10 cellular contexts compared by ENCODE assay signal in the genomic region with DNA sequence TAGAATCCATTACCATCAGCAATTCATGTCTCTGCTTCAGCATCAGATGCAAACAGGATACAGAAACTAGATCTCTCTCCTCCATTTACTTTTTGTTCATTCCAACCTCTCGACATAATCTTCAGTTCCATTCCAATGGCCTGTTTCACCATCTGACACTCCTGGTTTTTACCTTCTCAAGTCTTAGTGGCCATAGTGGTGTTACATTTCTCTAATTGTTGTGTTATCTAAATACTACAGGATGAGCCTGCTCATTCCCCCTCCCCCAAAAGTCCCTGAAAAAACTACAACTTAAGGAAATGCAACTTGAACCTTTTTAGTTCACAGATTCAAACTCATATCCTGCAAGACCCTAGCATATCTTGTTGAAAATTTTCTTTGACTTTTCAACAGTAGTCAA. TPM values are rescaled to one million over a fixed set of nuclear protein-coding genes. Genes with fewer than 3 reads are reported as not detected.
DNase-seq lines count a peak whose midpoint lies in the region; ATAC-seq, FAIRE-seq and TF ChIP-seq lines count a peak whose summit lies in the region.
"Had no signal": no experiment of that assay in that cellular context is flagged by ENCODE, and none has a peak within 500 bp of the region (broad histone marks: within the 10 kb centered on the region; RNA-seq: fewer than 3 reads in every experiment).

No MANE protein-coding gene starts in this region.

- in situ Hi-C loops in HepG2 (cut with HindIII; ENCODE audit: extremely low pct_ligation_motif_present, low pct_unique_long_range_greater_than_20kb) = loop anchor here (10.0 kb wide), 3 partner anchors 154 to 424 kb away; no protein-coding TSS in a partner anchor

- CTCF ChIA-PET in HepG2 (lab: Yijun Ruan, JAX; ENCODE audit: low intra/inter-chr PET ratio, low total read pairs) = no interaction called here
- CTCF ChIA-PET in WTC11 (lab: Charles Lee) = no interaction called here

- peak overlapping the region; percentile 81 for H3K4me2 ChIP-seq in HepG2 (ENCODE audit: low read depth, low read length)

- BruUV-seq in HepG2 (replicated peaks; lab: Mats Ljungman, UMichigan) = no TSS peak

- ATAC-seq in HepG2 (no peak), right lobe of liver (no peak), WTC11 (no peak), GM19351 (IDR thresholded peaks at IDR 0.05; ENCODE audit: unreplicated experiment) (no peak)

- no peaks in the 10 kb centered on the region for H3K36me3 Mint-ChIP-seq in WTC11

- H3K79me2 ChIP-seq in HepG2 (ENCODE audit: insufficient read depth, low read length) = peaks cover 96% of the 10 kb centered on the region

- TF ChIP-seq POLR2A in HepG2 (IDR thresholded peaks at IDR 0.05; ENCODE audit: insufficient read depth in 1 of 2, low read depth in 2 of 2, low read length in 2 of 2) (no peak), right lobe of liver (IDR thresholded peaks at IDR 0.05) (no peak)

- DNase-seq in HepG2 (ENCODE audit: low spot score) = no peak
- no peak for DNase-seq in right lobe of liver
- DNase-seq in WTC11 (ENCODE audit: low spot score) = no peak
- peak; percentile 61 for DNase-seq in iris pigment epithelial cell (ENCODE audit: low read depth)
- no peak for DNase-seq in DMS153 (lab: John Stamatoyannopoulos, UW)
- no peak for DNase-seq in mucosa of gallbladder (ENCODE audit: low spot score)
- DNase-seq in anterior cingulate cortex (lab: John Stamatoyannopoulos, UW) = no peak
- DNase-seq: activated CD8-positive, alpha-beta memory T cell treated with anti-CD3 and anti-CD28 coated beads for 24 hours; Caco-2 had no signal

- 3% methylated on average over 1 of the region's 1 CpG for WGBS in HepG2 (ENCODE audit: low lambda C conversion rate)
- WGBS in right lobe of liver (ENCODE audit: insufficient coverage, low coverage, low lambda C conversion rate, missing lambda C conversion rate) = 25% methylated on average over 1 of the region's 1 CpG

- H3K27me3 Mint-ChIP-seq in WTC11 (ENCODE audit: low read depth) = peaks cover 21% of the 10 kb centered on the region

- TF ChIP-seq CTCF in HepG2 (CRISPR knock-in tag; IDR thresholded peaks at IDR 0.05) (no peak), right lobe of liver (IDR thresholded peaks at IDR 0.05) (no peak), WTC11 (IDR thresholded peaks at IDR 0.05) (no peak)

- peaks cover 74% of the 10 kb centered on the region for H4K20me1 ChIP-seq in HepG2 (ENCODE audit: insufficient read depth, low read length)

- H3K9me3 Mint-ChIP-seq in WTC11 = no peaks in the 10 kb centered on the region

- no peak for FAIRE-seq in HepG2 (lab: Jason Lieb, UNC)

- peaks cover 0 to 4% of the 10 kb centered on the region in 2 experiments; a peak in 1 of 5 replicates for H3K27me3 ChIP-seq in HepG2 (ENCODE audit: control insufficient read depth in 1 of 2, insufficient read depth in 2 of 2, low read length in 2 of 2)
- H3K27me3 ChIP-seq in right lobe of liver = no peaks in the 10 kb centered on the region

- H3K4me1 ChIP-seq in HepG2 (ENCODE audit: insufficient read depth, low read length) (peaks cover 64% of the 10 kb centered on the region), right lobe of liver (peaks cover 0 to 52% (median 11%) of the 10 kb centered on the region in 4 donors)

- no peak overlapping the region for H3K27ac Mint-ChIP-seq in WTC11

- H3K27ac ChIP-seq in HepG2 (ENCODE audit: extremely low read length, insufficient read depth, low read length) (peak overlapping the region; percentile 95), right lobe of liver (no peak overlapping the region)

- H3K4me1 Mint-ChIP-seq in WTC11 = peaks cover 71% of the 10 kb centered on the region

- POLR2A ChIA-PET in HepG2 (lab: Yijun Ruan, JAX) (no interaction called here), WTC11 (lab: Charles Lee) (no interaction called here)

- no peak overlapping the region for H2AFZ ChIP-seq in HepG2 (ENCODE audit: low read length)

- H3K4me3 ChIP-seq in HepG2 (replicated peaks in 1 of 3; ENCODE audit: insufficient read depth in 1 of 3, low read depth in 2 of 3, low read length in 3 of 3) (peak overlapping the region; percentile 83 to 95 (median 92); a peak in 5 of 6 replicates), right lobe of liver (no peak overlapping the region)

- H3K9me3 ChIP-seq in HepG2 (ENCODE audit: low read length) (no peaks in the 10 kb centered on the region), right lobe of liver (no peaks in the 10 kb centered on the region)
- H3K9me3 ChIP-seq: Caco-2 had no signal

- intact Hi-C loops in HepG2 (cut with micrococcal nuclease; ENCODE audit: unreplicated experiment) = no loop called here
- intact Hi-C loops in right lobe of liver (cut with DNase I) = loop anchor here in 1 of 2 donors (10.0 kb wide), 1 partner anchor 196 kb away; no protein-coding TSS in a partner anchor

- no peaks in the 10 kb centered on the region for H3K36me3 ChIP-seq in HepG2 (replicated peaks in 1 of 2; ENCODE audit: control insufficient read depth in 1 of 2, insufficient read depth in 2 of 2, low read length in 2 of 2)
- H3K36me3 ChIP-seq in right lobe of liver = no peaks in the 10 kb centered on the region

- no peak for TF ChIP-seq RAD21 in HepG2 (CRISPR knock-in tag; IDR thresholded peaks at IDR 0.05)

- H3K9ac ChIP-seq in HepG2 (ENCODE audit: insufficient read depth, low read depth, low read length) = peak overlapping the region; percentile 97; the same call in 1 of the 2 replicates

- H3K4me3 Mint-ChIP-seq in WTC11 = peak overlapping the region; percentile 4

- TF ChIP-seq EP300 in HepG2 (IDR thresholded peaks at IDR 0.05; ENCODE audit: low read depth in 2 of 2, low read length in 2 of 2) (no peak), HepG2 (CRISPR knock-in tag; IDR thresholded peaks at IDR 0.05; ENCODE audit: borderline replicate concordance) (no peak)

TF ChIP-seq in HepG2, 621 proteins besides CTCF, POLR2A, EP300 and RAD21 (continues in another document):
- TF ChIP-seq ZNF180 (CRISPR knock-in tag; IDR thresholded peaks at IDR 0.05; ENCODE audit: borderline replicate concordance, low read depth) = no peak
- TF ChIP-seq, protein P1, sequence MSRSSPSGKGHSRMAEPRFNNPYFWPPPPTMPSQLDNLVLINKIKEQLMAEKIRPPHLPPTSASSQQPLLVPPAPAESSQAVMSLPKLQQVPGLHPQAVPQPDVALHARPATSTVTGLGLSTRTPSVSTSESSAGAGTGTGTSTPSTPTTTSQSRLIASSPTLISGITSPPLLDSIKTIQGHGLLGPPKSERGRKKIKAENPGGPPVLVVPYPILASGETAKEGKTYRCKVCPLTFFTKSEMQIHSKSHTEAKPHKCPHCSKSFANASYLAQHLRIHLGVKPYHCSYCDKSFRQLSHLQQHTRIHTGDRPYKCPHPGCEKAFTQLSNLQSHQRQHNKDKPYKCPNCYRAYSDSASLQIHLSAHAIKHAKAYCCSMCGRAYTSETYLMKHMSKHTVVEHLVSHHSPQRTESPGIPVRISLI (CRISPR knock-in tag; IDR thresholded peaks at IDR 0.05; ENCODE audit: borderline replicate concordance) = no peak
- TF ChIP-seq CREM (IDR thresholded peaks at IDR 0.05) = 0 out of 2 replicates have a peak, but pooled peaks have one; percentile 14
- no peak for TF ChIP-seq CREM (CRISPR knock-in tag; IDR thresholded peaks at IDR 0.05)
- TF ChIP-seq KLF11 (CRISPR knock-in tag; IDR thresholded peaks at IDR 0.05) = no peak
- no peak for TF ChIP-seq ZNF777 (CRISPR knock-in tag; IDR thresholded peaks at IDR 0.05)
- TF ChIP-seq RELA (CRISPR knock-in tag; IDR thresholded peaks at IDR 0.05) = no peak

RNA-seq across cellular contexts. Expression of gene NRIP1, which starts 4.0 kb away (rescaled TPM):
- total RNA-seq in HepG2 (2016; rRNA removed; fragmentation: Illumina TruSeq; extraction: Trizol) (69.0 and 99.0 TPM in 2 replicates), right lobe of liver (10 to 100 TPM; 15.4 to 34.0 (median 21.5) TPM), WTC11 (2021) (8.0 to 10.3 TPM (median 8.8 TPM) in 3 replicates), mucosa of gallbladder (34.4 TPM)
- 27.6 and 36.4 TPM in 2 replicates for total RNA-seq in HepG2 (2016; cell fraction: cytosol; rRNA removed; fragmentation: Illumina TruSeq; extraction: Trizol; ENCODE audit: low read depth)
- total RNA-seq in HepG2 (2016; cell fraction: insoluble cytoplasmic fraction; rRNA removed; fragmentation: Illumina TruSeq; extraction: Trizol) = 66.8 and 94.5 TPM in 2 replicates
- 25.1 and 28.0 TPM in 2 replicates for total RNA-seq in HepG2 (2016; cell fraction: membrane; rRNA removed; fragmentation: Illumina TruSeq; extraction: Trizol)
- total RNA-seq in HepG2 (2016; cell fraction: nucleus; rRNA removed; fragmentation: Illumina TruSeq; extraction: Trizol) = 94.9 and 106 TPM in 2 replicates
- polyA plus RNA-seq in HepG2 (2011; rRNA removed) = 18.1 and 21.0 TPM in 2 replicates
- polyA plus RNA-seq in HepG2 (2011; cell fraction: cytosol; rRNA removed) = 7.6 and 13.3 TPM in 2 replicates
- polyA plus RNA-seq in HepG2 (2011; cell fraction: nucleus; rRNA removed) = 13.9 and 17.0 TPM in 2 replicates
- polyA plus RNA-seq in HepG2 (2012) = 28.1 and 32.1 TPM in 2 replicates
- polyA plus RNA-seq in HepG2 (2016; cell fraction: cytosol; fragmentation: Illumina TruSeq; extraction: Trizol; ENCODE audit: low read depth) = 1.1 and 1.3 TPM in 2 replicates
- 40.5 and 44.9 TPM in 2 replicates for polyA plus RNA-seq in HepG2 (2016; cell fraction: insoluble cytoplasmic fraction; fragmentation: Illumina TruSeq; extraction: Trizol; ENCODE audit: low read depth)
- 4.3 and 4.9 TPM in 2 replicates for polyA plus RNA-seq in HepG2 (2016; cell fraction: membrane; fragmentation: Illumina TruSeq; extraction: Trizol; ENCODE audit: low read depth)
- polyA plus RNA-seq in HepG2 (2016; cell fraction: nucleus; fragmentation: Illumina TruSeq; extraction: Trizol; ENCODE audit: insufficient read depth, low read depth) = 46.0 and 49.0 TPM in 2 replicates
- 5.6 and 32.4 TPM in 2 replicates for polyA minus RNA-seq in HepG2 (2011; rRNA and poly(A)+ RNA removed; ENCODE audit: low replicate concordance)
- 42.3 and 56.3 TPM in 2 replicates for polyA minus RNA-seq in HepG2 (2011; cell fraction: cytosol; rRNA and poly(A)+ RNA removed)
- 188 and 226 TPM in 2 replicates for polyA minus RNA-seq in HepG2 (2011; cell fraction: nucleus; rRNA and poly(A)+ RNA removed)

Comparison
In these comparisons a context has a peak if more than half of its experiments do, and no peak if none do; other contexts are left out.
1. H3K4me3 ChIP-seq: peak in HepG2 (3 of 3); none in right lobe of liver (0 of 3).